In genomic region chr16:81651758-81652718, GRCh38 we compare ENCODE assay signal across 12 cellular contexts.
A peak's percentile ranks its signal among the peaks of the same experiment; 100 is the strongest.
DNase-seq lines count a peak whose midpoint lies in the region; ATAC-seq, FAIRE-seq and TF ChIP-seq lines count a peak whose summit lies in the region.
"Had no signal": no experiment of that assay in that cellular context is flagged by ENCODE, and none has a peak within 500 bp of the region (broad histone marks: within the 10 kb centered on the region; RNA-seq: fewer than 3 reads in every experiment).

No MANE protein-coding gene starts in this region.

- H2BK120ac ChIP-seq in neuronal stem cell (ENCODE audit: low read depth, low read length), result no peak overlapping the region

- no peak overlapping the region for H3K4me3 ChIP-seq in HUES6 (ENCODE audit: low read depth, low read length)
- no peak overlapping the region for H3K4me3 ChIP-seq in GM12878
- H3K4me3 ChIP-seq in neuronal stem cell (ENCODE audit: low read length in 2 of 2), result no peak overlapping the region
- no peak overlapping the region for H3K4me3 ChIP-seq in Karpas-422 (ENCODE audit: low read length)
- H3K4me3 ChIP-seq: thoracic aorta had no signal

- RAD21 ChIA-PET in GM12878 (lab: Charles Lee; ENCODE audit: unreplicated experiment), result no interaction called here

- no peak for ATAC-seq in GM12878

- no peak overlapping the region for H2BK5ac ChIP-seq in neuronal stem cell (ENCODE audit: low read length)

- H3K27me3 ChIP-seq in HUES6 (ENCODE audit: control insufficient read depth, insufficient read depth, low read length) (no peaks in the 10 kb centered on the region), GM12878 (replicated peaks in 1 of 2; ENCODE audit: control insufficient read depth in 2 of 2, insufficient read depth in 2 of 2, low read length in 1 of 2) (no peaks in the 10 kb centered on the region), neuronal stem cell (ENCODE audit: control insufficient read depth in 3 of 3, insufficient read depth in 3 of 3, low read depth in 1 of 3, low read length in 3 of 3) (peaks cover 0 to 1% (median 0%) of the 10 kb centered on the region in 3 experiments), Karpas-422 (ENCODE audit: low read length) (no peaks in the 10 kb centered on the region)

- no peak overlapping the region for H3K23ac ChIP-seq in neuronal stem cell (ENCODE audit: low read depth, low read length, poor library complexity)

- no peak overlapping the region for H2BK15ac ChIP-seq in neuronal stem cell (ENCODE audit: low read length)

- no peak for TF ChIP-seq POLR2A in GM12878 (IDR thresholded peaks at IDR 0.05; ENCODE audit: low read depth, low read length)

- SMC1A ChIA-PET in GM12878 (lab: Charles Lee; ENCODE audit: uncharacterized antibody, unreplicated experiment), result no interaction called here

- FAIRE-seq in GM12878 (lab: Jason Lieb, UNC), result no peak

- H4K20me1 ChIP-seq in GM12878 (ENCODE audit: control insufficient read depth, insufficient read depth) (no peaks in the 10 kb centered on the region), Karpas-422 (ENCODE audit: insufficient read depth, low read depth, low read length) (peaks cover 5% of the 10 kb centered on the region; the same call in 1 of the 2 replicates)

- CTCF ChIA-PET in GM12878 (lab: Yijun Ruan, JAX), result no interaction called here

- no peaks in the 10 kb centered on the region for H3K9me2 ChIP-seq in Karpas-422 (replicated peaks; ENCODE audit: insufficient read depth, low read length)

- H3K79me2 ChIP-seq in GM12878 (ENCODE audit: control insufficient read depth, insufficient read depth, low read length) (no peaks in the 10 kb centered on the region), Karpas-422 (ENCODE audit: low read length) (no peaks in the 10 kb centered on the region)

- TF ChIP-seq RAD21 in GM12878 (IDR thresholded peaks at IDR 0.05; ENCODE audit: insufficient read depth, low read depth, low read length), result no peak

- 0 out of 2 replicates have a peak, but pooled peaks cover 9% of the 10 kb centered on the region for H3K36me3 ChIP-seq in HUES6 (ENCODE audit: control insufficient read depth, insufficient read depth, low read length)
- H3K36me3 ChIP-seq in GM12878 (ENCODE audit: control insufficient read depth in 2 of 2, insufficient read depth in 2 of 2, low read length in 1 of 2), result peaks cover 10 to 14% of the 10 kb centered on the region in 2 experiments; a peak in 3 of 4 replicates
- H3K36me3 ChIP-seq in neuronal stem cell (replicated peaks in 1 of 2; ENCODE audit: control insufficient read depth in 2 of 2, insufficient read depth in 2 of 2, low read length in 2 of 2), result peaks cover 0 to 21% of the 10 kb centered on the region in 2 donors
- no peaks in the 10 kb centered on the region for H3K36me3 ChIP-seq in Karpas-422 (ENCODE audit: insufficient read depth, low read length)
- H3K36me3 ChIP-seq: thoracic aorta had no signal

- peaks cover 1% of the 10 kb centered on the region for H3K79me1 ChIP-seq in neuronal stem cell (ENCODE audit: low read depth, low read length)

- POLR2A ChIA-PET in GM12878 (lab: Charles Lee), result interaction anchor here (0.6 kb wide), 1 partner anchor 129 kb away, joined by 3 read pairs; no protein-coding TSS in a partner anchor

- DNase-seq in DMS79 treated with DMSO at 0.1 percent for 48 hours (lab: John Stamatoyannopoulos, UW) (peak; percentile 19), GM12878 (ENCODE audit: low read depth, low spot score) (no peak), neuronal stem cell (ENCODE audit: low spot score) (no peak), Karpas-422 (no peak), NCI-H510A treated with DMSO at 0.1 percent for 48 hours (lab: John Stamatoyannopoulos, UW) (no peak), kidney tubule cell (ENCODE audit: low spot score) (no peak), pons (ENCODE audit: low spot score) (no peak)
- DNase-seq: activated T-cell treated with anti-CD3 and anti-CD28 coated beads, Interleukin-2, amount 50 U/mL, for 48 hours; dermis blood vessel endothelial cell; DND-41 had no signal

- no peak for TF ChIP-seq CTCF in GM12878 (IDR thresholded peaks at IDR 0.05 in 2 of 3, conservative IDR thresholded peaks at IDR 0.05 in 1 of 3; ENCODE audit: control insufficient read depth in 2 of 3, extremely low read depth in 1 of 3, insufficient read depth in 1 of 3, low read depth in 3 of 3, low read length in 3 of 3)

- H2AK5ac ChIP-seq in neuronal stem cell (ENCODE audit: low read depth, low read length), result no peak overlapping the region

- no peak overlapping the region for H3K4ac ChIP-seq in neuronal stem cell (ENCODE audit: low read length)

- H3K9me3 ChIP-seq in HUES6 (ENCODE audit: control insufficient read depth, insufficient read depth, low read depth, low read length), result no peaks in the 10 kb centered on the region
- no peaks in the 10 kb centered on the region for H3K9me3 ChIP-seq in GM12878 (replicated peaks; ENCODE audit: control insufficient read depth, insufficient read depth, low read length)
- H3K9me3 ChIP-seq in neuronal stem cell (replicated peaks in 1 of 2; ENCODE audit: control insufficient read depth in 2 of 2, insufficient read depth in 1 of 2, low read depth in 1 of 2, low read length in 2 of 2), result no peaks in the 10 kb centered on the region
- H3K9me3 ChIP-seq in Karpas-422 (ENCODE audit: low read length), result no peaks in the 10 kb centered on the region
- H3K9me3 ChIP-seq: thoracic aorta had no signal

- BruUV-seq in GM12878 (replicated peaks; lab: Mats Ljungman, UMichigan), result no TSS peak

- H2BK12ac ChIP-seq in neuronal stem cell (ENCODE audit: low read length), result no peak overlapping the region

- H3K18ac ChIP-seq in neuronal stem cell (ENCODE audit: low read length), result peak overlapping the region; percentile 69

- WGBS in GM12878 (ENCODE audit: insufficient coverage, insufficient replicate concordance, low lambda C conversion rate, missing lambda C conversion rate), result 66% methylated on average over 19 of the region's 19 CpGs
- no CpG with 5 or more reads among the region's 19 CpGs for WGBS in neuronal stem cell (ENCODE audit: extremely low coverage in 2 of 2, insufficient read length in 2 of 2, insufficient replicate concordance in 1 of 2), 2 donors

- no peak overlapping the region for H3K14ac ChIP-seq in neuronal stem cell (ENCODE audit: low read length)

- H3K4me2 ChIP-seq in GM12878 (ENCODE audit: control insufficient read depth, insufficient read depth) (0 out of 2 replicates have a peak overlapping the region, but pooled peaks have one; percentile 47), neuronal stem cell (ENCODE audit: insufficient read depth, low read length, poor library complexity, severe bottlenecking) (no peak overlapping the region), Karpas-422 (ENCODE audit: low read depth, low read length, poor library complexity, severe bottlenecking) (no peak overlapping the region)

- no peak overlapping the region for H4K8ac ChIP-seq in neuronal stem cell (ENCODE audit: low read depth, low read length)

- H3K4me1 ChIP-seq in HUES6 (ENCODE audit: control insufficient read depth, insufficient read depth, low read length) (peaks cover 38% of the 10 kb centered on the region), GM12878 (ENCODE audit: control insufficient read depth, insufficient read depth, low read length) (peaks cover 18% of the 10 kb centered on the region), neuronal stem cell (ENCODE audit: control insufficient read depth in 2 of 2, insufficient read depth in 1 of 2, low read depth in 1 of 2, low read length in 2 of 2) (peaks cover 23 to 25% of the 10 kb centered on the region in 2 donors), Karpas-422 (ENCODE audit: low read length) (no peaks in the 10 kb centered on the region)

- H3K9ac ChIP-seq in HUES6 (ENCODE audit: low read length) (no peak overlapping the region), GM12878 (ENCODE audit: control insufficient read depth, insufficient read depth, low read length) (no peak overlapping the region), neuronal stem cell (ENCODE audit: low read depth, low read length, poor library complexity) (peak overlapping the region; percentile 14), Karpas-422 (ENCODE audit: low read length) (no peak overlapping the region)

- in situ Hi-C loops in GM12878 (cut with MboI), result no loop called here

- H4K91ac ChIP-seq in neuronal stem cell (ENCODE audit: low read depth, low read length, poor library complexity), result no peak overlapping the region

- H2AFZ ChIP-seq in GM12878 (ENCODE audit: control insufficient read depth, low read depth, low read length), result no peak overlapping the region
- H2AFZ ChIP-seq in neuronal stem cell (ENCODE audit: low read length), result no peak overlapping the region
- no peak overlapping the region for H2AFZ ChIP-seq in Karpas-422 (ENCODE audit: low read length)

- TF ChIP-seq EP300 in GM12878 (IDR thresholded peaks at IDR 0.05; ENCODE audit: borderline replicate concordance in 1 of 2, control insufficient read depth in 1 of 2, low read depth in 2 of 2, low read length in 2 of 2), result no peak

- H3K27ac ChIP-seq in HUES6 (ENCODE audit: low read depth, low read length) (0 out of 2 replicates have a peak overlapping the region, but pooled peaks have one; percentile 36), GM12878 (ENCODE audit: control insufficient read depth, insufficient read depth) (peak overlapping the region; percentile 50; the same call in 1 of the 2 replicates), neuronal stem cell (replicated peaks; ENCODE audit: low read length) (no peak overlapping the region), Karpas-422 (ENCODE audit: low read length) (no peak overlapping the region)
- H3K27ac ChIP-seq: thoracic aorta had no signal

- intact Hi-C loops in GM12878 (cut with micrococcal nuclease; ENCODE audit: unreplicated experiment), result no loop called here

TF ChIP-seq in GM12878, 131 proteins besides CTCF, POLR2A, EP300 and RAD21:
- TF ChIP-seq TCF3 (IDR thresholded peaks at IDR 0.05; ENCODE audit: borderline replicate concordance, insufficient read depth, low read depth, low read length) (0 out of 2 replicates have a peak, but pooled peaks have one; percentile 16), NRF1 (conservative IDR thresholded peaks at IDR 0.05; ENCODE audit: low read depth, low read length) (no peak)

Comparison
In these comparisons a context has a peak if more than half of its experiments do, and no peak if none do; other contexts are left out.
1. H3K27ac ChIP-seq: peak in HUES6 (single experiment) and GM12878 (single experiment); none in neuronal stem cell (single experiment) and Karpas-422 (single experiment).